Comparison of ENCODE assay signal across 11 cellular contexts in genomic region chr17:66795486-66795885, GRCh38. TPM values are rescaled to one million over a fixed set of nuclear protein-coding genes. Genes with fewer than 3 reads are reported as not detected.
"Had no signal": no experiment of that assay in that cellular context is flagged by ENCODE, and none has a peak within 500 bp of the region (broad histone marks: within the 10 kb centered on the region; RNA-seq: fewer than 3 reads in every experiment).

No MANE protein-coding gene starts in this region.

- H3K9ac ChIP-seq: GM23248 had no signal

- DNase-seq: GM23248, GOT3, H7, H9, HCEC 1CT, HFFc6 had no signal

- H3K36me3 ChIP-seq: HAP-1 had no signal

- H3K27ac ChIP-seq: GM23248 had no signal

- H3K4me3 ChIP-seq: GM23248, GM23338, HAP-1 had no signal

- H2AFZ ChIP-seq: GM23248, GM23338 had no signal

- H3K9me3 ChIP-seq: HAP-1 had no signal

- H3K4me2 ChIP-seq: GM23338 had no signal

- FAIRE-seq: H1, H54 had no signal

RNA-seq across cellular contexts. Expression of gene CACNG5, which starts 39.4 kb away (rescaled TPM):
- total RNA-seq: GM23248, H4, HFFc6 had no signal
- polyA plus RNA-seq: GM23248 had no signal
